In the genomic region with DNA sequence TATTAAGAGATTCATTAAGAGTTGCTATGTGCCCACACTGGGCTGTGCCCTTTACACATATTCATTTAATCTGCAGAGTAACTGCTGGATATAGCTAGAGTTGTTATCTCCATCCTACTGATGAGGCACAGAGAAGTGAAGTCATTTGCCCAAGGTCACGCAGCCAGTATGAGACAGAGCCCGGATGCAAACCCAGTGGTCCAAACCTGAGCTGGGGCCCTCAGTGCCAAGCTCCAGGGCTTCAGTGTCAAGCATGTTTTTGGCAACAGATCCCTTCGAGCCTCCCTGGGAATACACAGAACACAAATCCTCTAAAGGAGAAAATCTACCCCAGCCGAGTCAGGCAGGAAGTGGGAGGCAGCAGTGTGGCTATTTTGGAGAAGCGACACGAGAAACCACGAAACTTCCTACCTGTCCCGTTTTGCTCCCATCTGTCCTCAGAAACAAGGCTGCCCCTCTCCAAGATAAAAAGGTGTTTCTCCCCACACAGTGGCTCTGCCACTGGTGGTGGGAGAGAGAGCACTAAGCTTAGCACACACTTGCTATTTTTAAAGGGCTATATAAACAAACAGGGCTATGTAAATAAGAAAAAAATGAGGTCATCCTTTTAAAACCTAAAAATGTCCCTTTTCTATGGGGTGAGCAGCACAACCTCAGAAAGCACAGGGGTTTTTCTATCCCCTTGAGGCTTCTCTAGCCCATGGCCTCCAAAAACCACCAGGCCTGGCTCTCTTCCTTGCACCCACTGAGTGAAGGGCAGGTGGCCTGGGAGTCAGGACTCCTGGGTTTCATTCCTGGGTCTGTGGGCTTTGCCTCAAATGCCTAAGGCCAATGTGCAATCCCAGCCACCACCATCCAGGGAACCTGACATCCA, we compare ENCODE assay signal across 8 cellular contexts.
DNase-seq lines count a peak whose midpoint lies in the region; ATAC-seq lines count a peak whose summit lies in the region.

No MANE protein-coding gene starts in this region.

- H3K9ac ChIP-seq in BLaER1, result peak overlapping the region; percentile 63

- no peak for DNase-seq in activated T-helper 1 cell treated with anti-CD3 and anti-CD28 coated beads, Interleukin-12 subunit alpha, Interleukin-12 subunit beta, Interleukin-2, Interleukin-4 antibody, amounts not matched to agents 30 ng/mL and 10 ng/mL and 1 ng/mL, durations not matched to agents 14 hours and 24 hours and 36 hours (ENCODE audit: low spot score)
- DNase-seq in NCI-H524 treated with DMSO at 0.1 percent for 48 hours (lab: John Stamatoyannopoulos, UW), result no peak
- no peak for DNase-seq in NCI-H345 (lab: John Stamatoyannopoulos, UW)
- DNase-seq in 8988T, result no peak

- H3K36me3 Mint-ChIP-seq in activated T-helper 1 cell treated with anti-CD3 and anti-CD28 coated beads, Interleukin-12 subunit alpha, Interleukin-12 subunit beta, Interleukin-2, Interleukin-4 antibody, amounts not matched to agents 30 ng/mL and 10 ng/mL and 1 ng/mL, durations not matched to agents 14 hours and 24 hours and 36 hours (ENCODE audit: low read depth), result peaks cover 56% of the 10 kb centered on the region

- H3K27me3 ChIP-seq in BLaER1, result no peaks in the 10 kb centered on the region

- peaks cover 6% of the 10 kb centered on the region; the same call in 1 of the 2 replicates for H3K36me3 ChIP-seq in BLaER1

- peak overlapping the region; percentile 80 for H3K4me2 ChIP-seq in BLaER1

- intact Hi-C loops in activated T-helper 1 cell treated with anti-CD3 and anti-CD28 coated beads, Interleukin-12 subunit alpha, Interleukin-12 subunit beta, Interleukin-2, Interleukin-4 antibody, amounts not matched to agents 30 ng/mL and 10 ng/mL and 1 ng/mL, durations not matched to agents 14 hours and 24 hours and 36 hours (cut with micrococcal nuclease), result loop anchor here (2.0 to 5.0 kb wide), 2 partner anchors 18 to 51 kb away; no protein-coding TSS in a partner anchor

- no peaks in the 10 kb centered on the region for H3K9me3 Mint-ChIP-seq in activated T-helper 1 cell treated with anti-CD3 and anti-CD28 coated beads, Interleukin-12 subunit alpha, Interleukin-12 subunit beta, Interleukin-2, Interleukin-4 antibody, amounts not matched to agents 30 ng/mL and 10 ng/mL and 1 ng/mL, durations not matched to agents 14 hours and 24 hours and 36 hours

- peak; percentile 81 for ATAC-seq in GM19025 (IDR thresholded peaks at IDR 0.05; ENCODE audit: low read depth, unreplicated experiment)
- peak; percentile 84 for ATAC-seq in HG03066 (IDR thresholded peaks at IDR 0.05; ENCODE audit: low read depth, unreplicated experiment)
- ATAC-seq in GM19467 (IDR thresholded peaks at IDR 0.05; ENCODE audit: unreplicated experiment), result no peak

- H3K9me3 ChIP-seq in BLaER1, result no peaks in the 10 kb centered on the region

- H3K4me1 ChIP-seq in BLaER1, result peaks cover 45% of the 10 kb centered on the region

- H3K27ac ChIP-seq in BLaER1, result peak overlapping the region; percentile 56; the same call in 1 of the 2 replicates

- no peak overlapping the region; the same call in 1 of the 2 replicates for H3K4me3 ChIP-seq in BLaER1

- no peaks in the 10 kb centered on the region for H4K20me1 ChIP-seq in BLaER1

- peak overlapping the region; percentile 72 for H3K4me3 Mint-ChIP-seq in activated T-helper 1 cell treated with anti-CD3 and anti-CD28 coated beads, Interleukin-12 subunit alpha, Interleukin-12 subunit beta, Interleukin-2, Interleukin-4 antibody, amounts not matched to agents 30 ng/mL and 10 ng/mL and 1 ng/mL, durations not matched to agents 14 hours and 24 hours and 36 hours

- peak overlapping the region; percentile 79 for H3K27ac Mint-ChIP-seq in activated T-helper 1 cell treated with anti-CD3 and anti-CD28 coated beads, Interleukin-12 subunit alpha, Interleukin-12 subunit beta, Interleukin-2, Interleukin-4 antibody, amounts not matched to agents 30 ng/mL and 10 ng/mL and 1 ng/mL, durations not matched to agents 14 hours and 24 hours and 36 hours

- peaks cover 72% of the 10 kb centered on the region for H3K4me1 Mint-ChIP-seq in activated T-helper 1 cell treated with anti-CD3 and anti-CD28 coated beads, Interleukin-12 subunit alpha, Interleukin-12 subunit beta, Interleukin-2, Interleukin-4 antibody, amounts not matched to agents 30 ng/mL and 10 ng/mL and 1 ng/mL, durations not matched to agents 14 hours and 24 hours and 36 hours (ENCODE audit: low read depth)

- no peaks in the 10 kb centered on the region for H3K27me3 Mint-ChIP-seq in activated T-helper 1 cell treated with anti-CD3 and anti-CD28 coated beads, Interleukin-12 subunit alpha, Interleukin-12 subunit beta, Interleukin-2, Interleukin-4 antibody, amounts not matched to agents 30 ng/mL and 10 ng/mL and 1 ng/mL, durations not matched to agents 14 hours and 24 hours and 36 hours (ENCODE audit: insufficient read depth)
